ENCODE assay signal across 1 cellular context in the genomic region with DNA sequence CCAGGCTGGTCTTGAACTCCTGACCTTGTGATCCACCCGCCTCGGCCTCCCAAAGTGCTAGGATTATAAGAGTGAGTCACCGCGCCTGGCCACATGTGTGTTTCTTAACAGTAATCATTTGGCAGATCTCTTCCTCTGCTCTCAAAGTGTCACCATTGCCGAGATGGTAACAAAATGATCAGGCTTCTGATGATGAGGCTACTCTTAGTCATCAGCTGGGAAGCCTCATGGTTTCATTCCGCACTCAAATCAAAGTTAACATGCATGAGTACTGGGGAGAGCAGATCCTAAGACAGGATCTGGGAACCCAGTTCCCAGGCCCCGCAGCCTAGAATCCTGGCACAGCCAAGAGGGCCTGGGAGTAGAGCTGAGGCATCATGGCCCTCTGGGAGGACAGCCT.
TF ChIP-seq lines count a peak whose summit lies in the region.

No MANE protein-coding gene starts in this region.

TF ChIP-seq in IMR-90, 13 proteins besides CTCF, POLR2A, EP300 and RAD21 (continued from another document):
- TF ChIP-seq, protein P1, sequence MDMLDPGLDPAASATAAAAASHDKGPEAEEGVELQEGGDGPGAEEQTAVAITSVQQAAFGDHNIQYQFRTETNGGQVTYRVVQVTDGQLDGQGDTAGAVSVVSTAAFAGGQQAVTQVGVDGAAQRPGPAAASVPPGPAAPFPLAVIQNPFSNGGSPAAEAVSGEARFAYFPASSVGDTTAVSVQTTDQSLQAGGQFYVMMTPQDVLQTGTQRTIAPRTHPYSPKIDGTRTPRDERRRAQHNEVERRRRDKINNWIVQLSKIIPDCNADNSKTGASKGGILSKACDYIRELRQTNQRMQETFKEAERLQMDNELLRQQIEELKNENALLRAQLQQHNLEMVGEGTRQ (IDR thresholded peaks at IDR 0.05; ENCODE audit: low read depth, low read length): peak; percentile 26; the same call in 1 of the 2 replicates
- TF ChIP-seq CHD1 (IDR thresholded peaks at IDR 0.05; ENCODE audit: low read depth, low read length): no peak
- TF ChIP-seq, protein P2, sequence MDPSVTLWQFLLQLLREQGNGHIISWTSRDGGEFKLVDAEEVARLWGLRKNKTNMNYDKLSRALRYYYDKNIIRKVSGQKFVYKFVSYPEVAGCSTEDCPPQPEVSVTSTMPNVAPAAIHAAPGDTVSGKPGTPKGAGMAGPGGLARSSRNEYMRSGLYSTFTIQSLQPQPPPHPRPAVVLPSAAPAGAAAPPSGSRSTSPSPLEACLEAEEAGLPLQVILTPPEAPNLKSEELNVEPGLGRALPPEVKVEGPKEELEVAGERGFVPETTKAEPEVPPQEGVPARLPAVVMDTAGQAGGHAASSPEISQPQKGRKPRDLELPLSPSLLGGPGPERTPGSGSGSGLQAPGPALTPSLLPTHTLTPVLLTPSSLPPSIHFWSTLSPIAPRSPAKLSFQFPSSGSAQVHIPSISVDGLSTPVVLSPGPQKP (IDR thresholded peaks at IDR 0.05; ENCODE audit: borderline replicate concordance, low read depth, low read length): no peak
- TF ChIP-seq MXI1 (IDR thresholded peaks at IDR 0.05; ENCODE audit: borderline replicate concordance, low read depth, low read length): peak; percentile 41; the same call in 1 of the 2 replicates
- TF ChIP-seq BHLHE40 (IDR thresholded peaks at IDR 0.05; ENCODE audit: low read depth, low read length): peak; percentile 30; the same call in 1 of the 2 replicates
- TF ChIP-seq SMC3 (IDR thresholded peaks at IDR 0.05; ENCODE audit: low read depth, low read length): no peak
- peak; percentile 42; the same call in 1 of the 2 replicates for TF ChIP-seq CEBPB (IDR thresholded peaks at IDR 0.05; ENCODE audit: low read depth, low read length)
- TF ChIP-seq FOS (IDR thresholded peaks at IDR 0.05; ENCODE audit: low read depth, low read length): peak; percentile 60
- no peak for TF ChIP-seq MAFK (IDR thresholded peaks at IDR 0.05; ENCODE audit: low read depth, low read length)
- no peak for TF ChIP-seq NFE2L2 (IDR thresholded peaks at IDR 0.05; ENCODE audit: low read depth, low read length)
- no peak for TF ChIP-seq RCOR1 (IDR thresholded peaks at IDR 0.05; ENCODE audit: insufficient replicate concordance, low read length)
- no peak for TF ChIP-seq RFX5 (IDR thresholded peaks at IDR 0.05; ENCODE audit: low read depth, low read length)
